In genomic region chr15:74709011-74709410, GRCh38 we compare ENCODE assay signal across 20 cellular contexts. TPM values are rescaled to one million over a fixed set of nuclear protein-coding genes. Genes with fewer than 3 reads are reported as not detected.
A peak's percentile ranks its signal among the peaks of the same experiment; 100 is the strongest.
DNase-seq lines count a peak whose midpoint lies in the region; ATAC-seq and TF ChIP-seq lines count a peak whose summit lies in the region.
"Had no signal": no experiment of that assay in that cellular context is flagged by ENCODE, and none has a peak within 500 bp of the region (broad histone marks: within the 10 kb centered on the region; RNA-seq: fewer than 3 reads in every experiment).

No MANE protein-coding gene starts in this region.

- H3K4me1 ChIP-seq in colonic mucosa, result no peaks in the 10 kb centered on the region

- TF ChIP-seq CTCF in natural killer cell (IDR thresholded peaks at IDR 0.05) (no peak), fibroblast of pulmonary artery (IDR thresholded peaks at IDR 0.05; ENCODE audit: low read length, missing control alignments) (no peak), colonic mucosa (IDR thresholded peaks at IDR 0.05) (no peak)

- ATAC-seq in natural killer cell treated with Interleukin-12 subunit alpha and Interleukin-12 subunit beta and Interleukin-15 and Interleukin-18, amount 100 ng/mL, for 72 hours, result peak in 1 of 2 donors; percentile 52
- ATAC-seq in natural killer cell (no peak), GM18907 (IDR thresholded peaks at IDR 0.05; ENCODE audit: unreplicated experiment) (no peak), HG02798 (IDR thresholded peaks at IDR 0.05; ENCODE audit: poor library complexity, unreplicated experiment) (no peak)
- ATAC-seq: GM23338 had no signal

- peaks cover 0 to 6% of the 10 kb centered on the region in 2 donors for H3K27me3 Mint-ChIP-seq in natural killer cell treated with Interleukin-12 subunit alpha and Interleukin-12 subunit beta and Interleukin-15 and Interleukin-18, amount 100 ng/mL, for 72 hours
- peaks cover 0 to 5% of the 10 kb centered on the region in 2 donors for H3K27me3 Mint-ChIP-seq in natural killer cell (ENCODE audit: low read depth in 2 of 2)

- intact Hi-C loops in natural killer cell (cut with micrococcal nuclease), result no loop called here
- intact Hi-C loops in colonic mucosa (cut with DNase I), result no loop called here

- H3K9me3 ChIP-seq in colonic mucosa, result no peaks in the 10 kb centered on the region
- H3K9me3 ChIP-seq: MG63 had no signal

- H3K27me3 ChIP-seq in colonic mucosa, result no peaks in the 10 kb centered on the region

- peak overlapping the region; percentile 74 to 90 for H3K27ac Mint-ChIP-seq in natural killer cell treated with Interleukin-12 subunit alpha and Interleukin-12 subunit beta and Interleukin-15 and Interleukin-18, amount 100 ng/mL, for 72 hours
- no peak overlapping the region for H3K27ac Mint-ChIP-seq in natural killer cell
- H3K27ac Mint-ChIP-seq: CD4-positive, CD25-positive, alpha-beta regulatory T cell; GM23338 had no signal

- no peaks in the 10 kb centered on the region for H3K9me3 Mint-ChIP-seq in natural killer cell treated with Interleukin-12 subunit alpha and Interleukin-12 subunit beta and Interleukin-15 and Interleukin-18, amount 100 ng/mL, for 72 hours
- no peaks in the 10 kb centered on the region for H3K9me3 Mint-ChIP-seq in natural killer cell
- H3K9me3 Mint-ChIP-seq: GM23338 had no signal

- no peak for DNase-seq in natural killer cell treated with Interleukin-12 subunit alpha and Interleukin-12 subunit beta and Interleukin-15 and Interleukin-18, amount 100 ng/mL, for 72 hours (ENCODE audit: low spot score)
- DNase-seq in natural killer cell, result no peak
- DNase-seq in amniotic epithelial cell (ENCODE audit: low read depth), result peak; percentile 94
- peak; percentile 29 for DNase-seq in fibroblast of pulmonary artery (ENCODE audit: low read depth)
- DNase-seq in NCI-H146 treated with DMSO at 0.1 percent for 48 hours (lab: John Stamatoyannopoulos, UW; ENCODE audit: unreplicated experiment), result no peak
- DNase-seq in colonic mucosa, result no peak
- DNase-seq: Calu3; CD4-positive, CD25-positive, alpha-beta regulatory T cell; KG1; MG63; NCI-H1417; NCI-H2029 treated with DMSO at 0.1 percent for 48 hours; NCI-H524; SHP77 treated with DMSO at 0.1 percent for 48 hours had no signal

- no peak overlapping the region for H3K9ac ChIP-seq in colonic mucosa (ENCODE audit: low read depth in 2 of 2, low read length in 2 of 2)

- H3K27ac ChIP-seq in colonic mucosa, result no peak overlapping the region
- H3K27ac ChIP-seq: HL-60 had no signal

- H3K4me3 ChIP-seq in fibroblast of pulmonary artery (replicated peaks; ENCODE audit: low read depth, low read length), result no peak overlapping the region
- H3K4me3 ChIP-seq in colonic mucosa, result no peak overlapping the region
- H3K4me3 ChIP-seq: GM23338, MG63 had no signal

- no peaks in the 10 kb centered on the region for H3K36me3 ChIP-seq in colonic mucosa
- H3K36me3 ChIP-seq: MG63 had no signal

- peaks cover 6% of the 10 kb centered on the region for H3K36me3 Mint-ChIP-seq in natural killer cell treated with Interleukin-12 subunit alpha and Interleukin-12 subunit beta and Interleukin-15 and Interleukin-18, amount 100 ng/mL, for 72 hours
- no peaks in the 10 kb centered on the region for H3K36me3 Mint-ChIP-seq in natural killer cell
- H3K36me3 Mint-ChIP-seq: CD4-positive, CD25-positive, alpha-beta regulatory T cell had no signal

- H3K4me3 Mint-ChIP-seq in natural killer cell treated with Interleukin-12 subunit alpha and Interleukin-12 subunit beta and Interleukin-15 and Interleukin-18, amount 100 ng/mL, for 72 hours, result peak overlapping the region; percentile 49
- no peak overlapping the region for H3K4me3 Mint-ChIP-seq in natural killer cell
- H3K4me3 Mint-ChIP-seq: CD4-positive, CD25-positive, alpha-beta regulatory T cell; GM23338 had no signal

- H3K4me1 Mint-ChIP-seq in natural killer cell treated with Interleukin-12 subunit alpha and Interleukin-12 subunit beta and Interleukin-15 and Interleukin-18, amount 100 ng/mL, for 72 hours (ENCODE audit: low read depth in 2 of 2), result peaks cover 18 to 29% of the 10 kb centered on the region in 2 donors
- peaks cover 17 to 24% of the 10 kb centered on the region in 2 donors for H3K4me1 Mint-ChIP-seq in natural killer cell
- H3K4me1 Mint-ChIP-seq: GM23338 had no signal

RNA-seq across cellular contexts. Expression of gene EDC3, which starts 13.2 kb away (rescaled TPM):
- total RNA-seq in natural killer cell treated with Interleukin-12 subunit alpha and Interleukin-12 subunit beta and Interleukin-15 and Interleukin-18, amount 100 ng/mL, for 72 hours, result 10 to 100 TPM; 69.4 to 73.0 TPM
- 10 to 100 TPM; 22.4 to 39.2 (median 32.6) TPM for total RNA-seq in natural killer cell
- total RNA-seq in colonic mucosa, result 10 to 100 TPM; 21.3 to 32.7 TPM

RNA-seq across cellular contexts. Expression of gene CYP1A1, which starts 16.3 kb away (rescaled TPM):
- 1 to 10 TPM; 3.2 to 4.6 TPM for total RNA-seq in natural killer cell treated with Interleukin-12 subunit alpha and Interleukin-12 subunit beta and Interleukin-15 and Interleukin-18, amount 100 ng/mL, for 72 hours
- total RNA-seq in natural killer cell, result under 1 TPM in 1 of 3 donors, not detected in 2; 0.33 TPM
- total RNA-seq in colonic mucosa, result not detected
- total RNA-seq: CD4-positive, CD25-positive, alpha-beta regulatory T cell; G401 had no signal

RNA-seq across cellular contexts. Expression of gene CYP1A2, which starts 39.6 kb away (rescaled TPM):
- not detected for total RNA-seq in natural killer cell treated with Interleukin-12 subunit alpha and Interleukin-12 subunit beta and Interleukin-15 and Interleukin-18, amount 100 ng/mL, for 72 hours
- total RNA-seq in natural killer cell (not detected), colonic mucosa (not detected)
- total RNA-seq: A172; Calu3; CD4-positive, CD25-positive, alpha-beta regulatory T cell; G401; GM23338 had no signal

Comparison
In these comparisons a context has a peak if more than half of its experiments do, and no peak if none do; other contexts are left out.
1. H3K27ac Mint-ChIP-seq: peak in natural killer cell treated with Interleukin-12 subunit alpha and Interleukin-12 subunit beta and Interleukin-15 and Interleukin-18, amount 100 ng/mL, for 72 hours (2 of 2); none in natural killer cell (0 of 2).
2. DNase-seq: peak in amniotic epithelial cell (single experiment) and fibroblast of pulmonary artery (single experiment); none in natural killer cell treated with Interleukin-12 subunit alpha and Interleukin-12 subunit beta and Interleukin-15 and Interleukin-18, amount 100 ng/mL, for 72 hours (single experiment), natural killer cell (single experiment), NCI-H146 treated with DMSO at 0.1 percent for 48 hours (single experiment) and colonic mucosa (single experiment).